ENCODE assay signal across 14 cellular contexts in genomic region chr9:18910858-18911257, GRCh38.
A peak's percentile ranks its signal among the peaks of the same experiment; 100 is the strongest.
DNase-seq lines count a peak whose midpoint lies in the region; ATAC-seq, FAIRE-seq and TF ChIP-seq lines count a peak whose summit lies in the region.
"Had no signal": no experiment of that assay in that cellular context is flagged by ENCODE, and none has a peak within 500 bp of the region (broad histone marks: within the 10 kb centered on the region; RNA-seq: fewer than 3 reads in every experiment).

No MANE protein-coding gene starts in this region.

- no peak overlapping the region for H3K4me3 ChIP-seq in astrocyte (ENCODE audit: insufficient read depth, low read depth, low read length)
- H3K4me3 ChIP-seq in neural progenitor cell, result no peak overlapping the region

- H3K4me1 ChIP-seq in astrocyte (ENCODE audit: insufficient read depth, low read length) (peaks cover 30% of the 10 kb centered on the region), neural progenitor cell (peaks cover 26% of the 10 kb centered on the region)

- H3K4me2 ChIP-seq in astrocyte (ENCODE audit: low read length) (peak overlapping the region; percentile 18), neural progenitor cell (no peak overlapping the region)

- H3K4me3 Mint-ChIP-seq in astrocyte (ENCODE audit: unreplicated experiment), result no peak overlapping the region
- H3K4me3 Mint-ChIP-seq in neural progenitor cell, result no peak overlapping the region
- H3K4me3 Mint-ChIP-seq in immature natural killer cell, result no peak overlapping the region
- H3K4me3 Mint-ChIP-seq: activated CD8-positive, alpha-beta T cell treated with anti-CD3 and anti-CD28 coated beads for 36 hours; activated naive CD8-positive, alpha-beta T cell treated with anti-CD3 and anti-CD28 coated beads, Interleukin-2, amount 10 ng/mL, durations not matched to agents 7 days and 5 days had no signal

- H3F3A ChIP-seq in neural progenitor cell (ENCODE audit: low read depth), result peaks cover 4% of the 10 kb centered on the region

- H3K27me3 Mint-ChIP-seq in astrocyte (ENCODE audit: low read depth, unreplicated experiment) (no peaks in the 10 kb centered on the region), neural progenitor cell (ENCODE audit: insufficient read depth, low read depth) (peaks cover 9% of the 10 kb centered on the region), immature natural killer cell (ENCODE audit: low read depth in 3 of 3) (peaks cover 2 to 9% (median 3%) of the 10 kb centered on the region in 3 donors)

- H2AFZ ChIP-seq in astrocyte (ENCODE audit: low read depth, low read length) (no peak overlapping the region), neural progenitor cell (replicated peaks) (no peak overlapping the region)

- H3K27me3 ChIP-seq in astrocyte (ENCODE audit: insufficient read depth, low read length) (no peaks in the 10 kb centered on the region), neural progenitor cell (peaks cover 29% of the 10 kb centered on the region)

- no peak for TF ChIP-seq CTCF in astrocyte (IDR thresholded peaks at IDR 0.05; ENCODE audit: insufficient read depth, low read depth, low read length)
- no peak for TF ChIP-seq CTCF in neural progenitor cell (IDR thresholded peaks at IDR 0.05)

- DNase-seq in NCI-H2227 treated with DMSO at 0.1 percent for 48 hours (lab: John Stamatoyannopoulos, UW) (peak; percentile 32), astrocyte (ENCODE audit: low read depth) (no peak), neural progenitor cell (ENCODE audit: low spot score) (no peak), immature natural killer cell (no peak), H4 (ENCODE audit: low spot score) (no peak), T-helper 2 cell (no peak)
- DNase-seq: activated CD8-positive, alpha-beta T cell treated with anti-CD3 and anti-CD28 coated beads for 36 hours; activated naive CD8-positive, alpha-beta T cell treated with anti-CD3 and anti-CD28 coated beads, Interleukin-2, amount 10 ng/mL, durations not matched to agents 7 days and 5 days; effector memory CD4-positive, alpha-beta T cell; left colon; NCI-H526; SW 1271 had no signal

- H3K36me3 Mint-ChIP-seq in astrocyte (ENCODE audit: low read depth, unreplicated experiment) (no peaks in the 10 kb centered on the region), neural progenitor cell (no peaks in the 10 kb centered on the region), immature natural killer cell (no peaks in the 10 kb centered on the region)
- H3K36me3 Mint-ChIP-seq: activated naive CD8-positive, alpha-beta T cell treated with anti-CD3 and anti-CD28 coated beads, Interleukin-2, amount 10 ng/mL, durations not matched to agents 7 days and 5 days had no signal

- H3K36me3 ChIP-seq in astrocyte (ENCODE audit: insufficient read depth, low read length) (peaks cover 11% of the 10 kb centered on the region), neural progenitor cell (no peaks in the 10 kb centered on the region)

- H3K79me2 ChIP-seq in astrocyte (ENCODE audit: insufficient read depth, low read length) (no peaks in the 10 kb centered on the region), neural progenitor cell (ENCODE audit: low read depth) (no peaks in the 10 kb centered on the region)

- H3K4me1 Mint-ChIP-seq in astrocyte (ENCODE audit: low read depth, unreplicated experiment) (peaks cover 23% of the 10 kb centered on the region), neural progenitor cell (peaks cover 20% of the 10 kb centered on the region), immature natural killer cell (no peaks in the 10 kb centered on the region)
- H3K4me1 Mint-ChIP-seq: activated naive CD8-positive, alpha-beta T cell treated with anti-CD3 and anti-CD28 coated beads, Interleukin-2, amount 10 ng/mL, durations not matched to agents 7 days and 5 days had no signal

- no peaks in the 10 kb centered on the region for H3K9me3 ChIP-seq in astrocyte (ENCODE audit: insufficient read depth, low read depth, low read length)
- H3K9me3 ChIP-seq in neural progenitor cell (ENCODE audit: low read depth), result no peaks in the 10 kb centered on the region

- no peaks in the 10 kb centered on the region for H4K20me1 ChIP-seq in astrocyte (ENCODE audit: insufficient read depth, low read length)
- H4K20me1 ChIP-seq in neural progenitor cell (ENCODE audit: low read depth), result no peaks in the 10 kb centered on the region

- H3K9me3 Mint-ChIP-seq in astrocyte (ENCODE audit: unreplicated experiment) (no peaks in the 10 kb centered on the region), neural progenitor cell (no peaks in the 10 kb centered on the region), immature natural killer cell (no peaks in the 10 kb centered on the region)
- H3K9me3 Mint-ChIP-seq: activated CD8-positive, alpha-beta T cell treated with anti-CD3 and anti-CD28 coated beads for 36 hours; activated naive CD8-positive, alpha-beta T cell treated with anti-CD3 and anti-CD28 coated beads, Interleukin-2, amount 10 ng/mL, durations not matched to agents 7 days and 5 days had no signal

- no peak overlapping the region for H3K27ac ChIP-seq in astrocyte (ENCODE audit: low read depth, low read length)
- no peak overlapping the region for H3K27ac ChIP-seq in neural progenitor cell

- H3K27ac Mint-ChIP-seq in astrocyte (ENCODE audit: unreplicated experiment) (no peak overlapping the region), neural progenitor cell (peak overlapping the region; percentile 50), immature natural killer cell (no peak overlapping the region)
- H3K27ac Mint-ChIP-seq: activated CD8-positive, alpha-beta T cell treated with anti-CD3 and anti-CD28 coated beads for 36 hours; activated naive CD8-positive, alpha-beta T cell treated with anti-CD3 and anti-CD28 coated beads, Interleukin-2, amount 10 ng/mL, durations not matched to agents 7 days and 5 days had no signal

- peak; percentile 56 for ATAC-seq in GM21515 (IDR thresholded peaks at IDR 0.05; ENCODE audit: unreplicated experiment)
- ATAC-seq: activated CD8-positive, alpha-beta T cell treated with anti-CD3 and anti-CD28 coated beads for 36 hours; HCT116; left colon had no signal

- H3K9ac ChIP-seq in astrocyte (ENCODE audit: low read length) (no peak overlapping the region), neural progenitor cell (no peak overlapping the region)

- FAIRE-seq in astrocyte (lab: Jason Lieb, UNC), result no peak
